Comparison of ENCODE assay signal across 2 cellular contexts in genomic region chr9:98158071-98158791, GRCh38.
A peak's percentile ranks its signal among the peaks of the same experiment; 100 is the strongest.
TF ChIP-seq lines count a peak whose summit lies in the region.

No MANE protein-coding gene starts in this region.

TF ChIP-seq in A549, 52 proteins besides CTCF, POLR2A, EP300 and RAD21 (continued from another document):
- TF ChIP-seq USF2 (IDR thresholded peaks at IDR 0.05) (no peak), HEYL (CRISPR knock-in tag; IDR thresholded peaks at IDR 0.05) (no peak), CEBPB (IDR thresholded peaks at IDR 0.05) (no peak), RARB (CRISPR knock-in tag; IDR thresholded peaks at IDR 0.05) (no peak), HOXB5 (CRISPR knock-in tag; IDR thresholded peaks at IDR 0.05) (no peak), PHF8 (IDR thresholded peaks at IDR 0.05; ENCODE audit: borderline replicate concordance, low read depth) (no peak), CHD2 (IDR thresholded peaks at IDR 0.05; ENCODE audit: low read length, partially characterized antibody) (no peak), HDAC2 (IDR thresholded peaks at IDR 0.05) (no peak), TP53 (CRISPR knock-in tag; IDR thresholded peaks at IDR 0.05) (no peak), MAX (IDR thresholded peaks at IDR 0.05) (no peak), MAZ (IDR thresholded peaks at IDR 0.05; ENCODE audit: borderline replicate concordance, low read depth, low read length) (no peak), ZFP36 (IDR thresholded peaks at IDR 0.05; ENCODE audit: borderline replicate concordance, partially characterized antibody) (peak; percentile 46), HOXB13 (CRISPR knock-in tag; IDR thresholded peaks at IDR 0.05; ENCODE audit: low read depth) (no peak), GATA3 (IDR thresholded peaks at IDR 0.05; ENCODE audit: borderline replicate concordance) (peak; percentile 57), E2F6 (IDR thresholded peaks at IDR 0.05; ENCODE audit: borderline replicate concordance, low read depth) (no peak)

TF ChIP-seq in liver, 16 proteins besides CTCF, POLR2A, EP300 and RAD21 (continued from another document):
- TF ChIP-seq ZBTB33 (IDR thresholded peaks at IDR 0.05): no peak
